ENCODE assay signal across 8 cellular contexts in genomic region chr2:172084734-172085459, GRCh38. TPM values are rescaled to one million over a fixed set of nuclear protein-coding genes. Genes with fewer than 3 reads are reported as not detected.
DNase-seq lines count a peak whose midpoint lies in the region; ATAC-seq and TF ChIP-seq lines count a peak whose summit lies in the region.

No MANE protein-coding gene starts in this region.

- intact Hi-C loops in transverse colon (cut with DNase I; ENCODE audit: low total_unique reads): no loop called here

- H3K27me3 ChIP-seq in mucosa of rectum (ENCODE audit: control insufficient read depth in 2 of 2, insufficient read depth in 2 of 2, low read length in 2 of 2) (peaks cover 88 to 100% of the 10 kb centered on the region in 2 donors), transverse colon (peaks cover 100% of the 10 kb centered on the region)

- in situ Hi-C loops in transverse colon (cut with MboI; ENCODE audit: low pct_ligation_motif_present in 1 of 4, low pct_unique_long_range_greater_than_20kb in 1 of 4, low sequenced_read_pairs in 3 of 4): no loop called here

- 1% methylated on average over 73 of the region's 74 CpGs; no CpG with 5 or more reads in 1 of the 2 donors for WGBS in transverse colon (ENCODE audit: low coverage in 1 of 2), 2 donors

- no peak overlapping the region for H3K27ac ChIP-seq in mucosa of rectum (ENCODE audit: low read depth in 2 of 2, low read length in 2 of 2)
- no peak overlapping the region for H3K27ac ChIP-seq in transverse colon

- H3K36me3 ChIP-seq in mucosa of rectum (ENCODE audit: control insufficient read depth in 2 of 2, insufficient read depth in 2 of 2, low read length in 2 of 2) (no peaks in the 10 kb centered on the region), transverse colon (no peaks in the 10 kb centered on the region)

- no peak for TF ChIP-seq POLR2A in transverse colon (IDR thresholded peaks at IDR 0.05)

- DNase-seq in DMS 273 (lab: John Stamatoyannopoulos, UW; ENCODE audit: unreplicated experiment): peak; percentile 98
- peak; percentile 94 for DNase-seq in NCI-H460 (ENCODE audit: extremely low read depth, low read depth)
- DNase-seq in activated CD4-positive, alpha-beta T cell treated with anti-CD3 and anti-CD28 coated beads, Interleukin-2, amount 50 U/mL, for 1 hour: peak; percentile 32
- DNase-seq in transverse colon: peak; percentile 69

- no peak overlapping the region for H3K9ac ChIP-seq in mucosa of rectum (ENCODE audit: low read depth in 1 of 2, low read length in 2 of 2)

- peak; percentile 74 for ATAC-seq in GM19324 (IDR thresholded peaks at IDR 0.05; ENCODE audit: low FRiP score, unreplicated experiment)
- peak; percentile 81 for ATAC-seq in HG03342 (IDR thresholded peaks at IDR 0.05; ENCODE audit: unreplicated experiment)
- peak; percentile 97 for ATAC-seq in esophagus mucosa

- TF ChIP-seq CTCF in transverse colon (IDR thresholded peaks at IDR 0.05): no peak

- H3K4me3 ChIP-seq in mucosa of rectum (ENCODE audit: low read length in 2 of 2) (peak overlapping the region; percentile 51 to 64), transverse colon (peak overlapping the region; percentile 13 to 59 (median 28))

- H3K9me3 ChIP-seq in mucosa of rectum (ENCODE audit: control insufficient read depth in 2 of 2, low read length in 2 of 2) (no peaks in the 10 kb centered on the region), transverse colon (no peaks in the 10 kb centered on the region)

- H3K4me1 ChIP-seq in mucosa of rectum (ENCODE audit: control insufficient read depth in 2 of 2, insufficient read depth in 2 of 2, low read length in 2 of 2) (peaks cover 18 to 22% of the 10 kb centered on the region in 2 donors), transverse colon (peaks cover 19 to 66% (median 43%) of the 10 kb centered on the region in 4 donors)

- no peak for TF ChIP-seq EP300 in transverse colon (IDR thresholded peaks at IDR 0.05; ENCODE audit: low read depth)

RNA-seq across cellular contexts. Expression of gene DLX1, which starts 0.4 kb away (rescaled TPM):
- total RNA-seq in NCI-H460 (2014; rRNA removed; shearing (Covaris generic)): 3.8 and 6.7 TPM in 2 replicates
- 4.5 and 6.9 TPM in 2 replicates for polyA plus RNA-seq in NCI-H460 (2014; cell fraction: nucleus; rRNA removed)
- total RNA-seq in esophagus mucosa (not detected), transverse colon (not detected)

RNA-seq across cellular contexts. Expression of gene DLX2, which starts 17.8 kb away (rescaled TPM):
- total RNA-seq in NCI-H460 (2014; rRNA removed; shearing (Covaris generic)): 1.0 and 1.9 TPM in 2 replicates
- 0.39 and 0.70 TPM in 2 replicates for polyA plus RNA-seq in NCI-H460 (2014; cell fraction: nucleus; rRNA removed)
- total RNA-seq in esophagus mucosa (not detected), transverse colon (under 1 TPM in 1 of 4 donors, not detected in 3; 0.16 TPM)

Comparison
In these comparisons a context has a peak if more than half of its experiments do, and no peak if none do; other contexts are left out.
1. DNase-seq: peak in every context shown above with its lines; median percentile 98 in DMS 273; 94 in NCI-H460; 69 in transverse colon; 32 in activated CD4-positive, alpha-beta T cell treated with anti-CD3 and anti-CD28 coated beads, Interleukin-2, amount 50 U/mL, for 1 hour.